In the genomic region with DNA sequence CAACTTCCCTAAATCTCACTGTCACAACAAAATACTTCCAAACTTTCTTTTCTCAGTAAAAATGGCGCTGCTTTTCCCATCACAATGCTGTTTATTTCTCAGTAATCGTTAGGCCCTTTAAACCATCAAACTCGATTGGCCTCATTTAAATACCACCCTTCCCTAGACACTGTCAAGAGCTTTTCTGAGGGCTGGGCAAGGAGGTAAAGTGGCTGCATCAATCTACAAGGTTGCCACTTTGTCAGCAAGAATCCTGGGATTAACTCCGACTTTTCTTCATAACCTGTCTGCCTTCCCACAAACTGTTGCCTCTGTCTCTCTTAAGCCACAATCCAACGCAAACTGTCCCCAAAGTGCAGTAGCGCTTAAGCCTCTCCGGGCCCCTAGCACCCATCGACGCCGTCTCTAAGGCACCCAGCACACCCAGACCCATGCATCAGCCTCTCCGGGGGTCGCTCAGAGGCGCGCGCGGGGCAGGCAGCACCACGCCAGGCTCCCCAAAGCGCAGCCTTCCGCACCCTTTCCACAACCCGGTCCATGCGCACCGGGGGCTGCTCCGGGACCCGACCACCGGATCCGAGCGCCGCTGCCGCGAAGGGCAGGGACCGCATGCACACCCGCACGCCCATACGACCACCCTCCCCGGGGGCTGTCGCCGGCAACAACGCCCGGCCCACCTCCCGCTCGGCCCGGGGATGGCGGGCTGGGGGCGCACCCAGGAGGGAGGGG, we compare ENCODE assay signal across 8 cellular contexts. TPM values are rescaled to one million over a fixed set of nuclear protein-coding genes. Genes with fewer than 3 reads are reported as not detected.
A peak's percentile ranks its signal among the peaks of the same experiment; 100 is the strongest.
DNase-seq lines count a peak whose midpoint lies in the region; ATAC-seq and TF ChIP-seq lines count a peak whose summit lies in the region.

No MANE protein-coding gene starts in this region.

- H3K27me3 Mint-ChIP-seq in CD4-positive, alpha-beta memory T cell = no peaks in the 10 kb centered on the region

- peaks cover 6% of the 10 kb centered on the region for H3K4me1 ChIP-seq in CD4-positive, alpha-beta memory T cell (ENCODE audit: insufficient read depth, low read length)
- H3K4me1 ChIP-seq in HAP-1 (peaks cover 20% of the 10 kb centered on the region), RWPE2 (ENCODE audit: insufficient read depth, poor library complexity, severe bottlenecking) (peaks cover 40% of the 10 kb centered on the region)

- in situ Hi-C loops in HAP-1 (cut with MboI; ENCODE audit: low sequenced_read_pairs) = no loop called here

- peak in 4 of 5 donors; percentile 6 to 10 (median 9) for DNase-seq in CD4-positive, alpha-beta memory T cell
- DNase-seq in HAP-1 (ENCODE audit: low spot score in 2 of 2) (peak; percentile 44 to 48), RWPE2 (ENCODE audit: low spot score) (no peak), cardiac fibroblast (ENCODE audit: low read depth in 2 of 2) (peak; percentile 14 to 41), kidney tubule cell (ENCODE audit: low spot score) (peak; percentile 29)
- peak; percentile 1 to 2 for DNase-seq in stimulated activated CD4-positive, alpha-beta T cell treated with anti-CD3 and anti-CD28 coated beads, Interleukin-4, amount 100 ng/mL, for 48 hours (ENCODE audit: low read depth in 2 of 2)

- H3K27ac Mint-ChIP-seq in CD4-positive, alpha-beta memory T cell = peak overlapping the region in 5 of 7 donors; percentile 15 to 82 (median 72)

- POLR2A ChIA-PET in CD4-positive, alpha-beta memory T cell (lab: Charles Lee; ENCODE audit: partially characterized antibody) = no interaction called here

- ATAC-seq in RWPE2 (ENCODE audit: low read depth) (peak; percentile 20), HG02840 (IDR thresholded peaks at IDR 0.05; ENCODE audit: low FRiP score, unreplicated experiment) (no peak), HG03439 (IDR thresholded peaks at IDR 0.05; ENCODE audit: unreplicated experiment) (no peak)

- no peaks in the 10 kb centered on the region for H3K36me3 Mint-ChIP-seq in CD4-positive, alpha-beta memory T cell

- H3K27me3 ChIP-seq in CD4-positive, alpha-beta memory T cell (ENCODE audit: insufficient read depth, low read length) = no peaks in the 10 kb centered on the region
- H3K27me3 ChIP-seq in HAP-1 (ENCODE audit: low read depth) (no peaks in the 10 kb centered on the region), RWPE2 (ENCODE audit: insufficient read depth, poor library complexity, severe bottlenecking) (no peaks in the 10 kb centered on the region)

- no peaks in the 10 kb centered on the region for H3K9me3 Mint-ChIP-seq in CD4-positive, alpha-beta memory T cell

- H3K4me1 Mint-ChIP-seq in CD4-positive, alpha-beta memory T cell = peaks cover 10 to 22% (median 14%) of the 10 kb centered on the region in 4 donors

- H3K36me3 ChIP-seq in CD4-positive, alpha-beta memory T cell (ENCODE audit: insufficient read depth, low read length) = no peaks in the 10 kb centered on the region
- no peaks in the 10 kb centered on the region; the same call in none of the 2 replicates for H3K36me3 ChIP-seq in HAP-1 (replicated peaks)
- H3K36me3 ChIP-seq in RWPE2 (ENCODE audit: low read depth) = no peaks in the 10 kb centered on the region

- no peaks in the 10 kb centered on the region for H3K9me3 ChIP-seq in CD4-positive, alpha-beta memory T cell (ENCODE audit: control insufficient read depth in 1 of 2, low read length in 2 of 2)
- H3K9me3 ChIP-seq in HAP-1 (peaks cover 3% of the 10 kb centered on the region; the same call in 1 of the 2 replicates), RWPE2 (ENCODE audit: severe bottlenecking) (no peaks in the 10 kb centered on the region)

- intact Hi-C loops in CD4-positive, alpha-beta memory T cell (cut with micrococcal nuclease) = loop anchor here (5.0 kb wide), 2 partner anchors 166 to 320 kb away; partner anchors contain the start of genes ID2 and KIDINS220

- peak overlapping the region in 1 of 2 donors; percentile 49 for H3K4me3 ChIP-seq in CD4-positive, alpha-beta memory T cell (ENCODE audit: low read length in 2 of 2)
- H3K4me3 ChIP-seq in HAP-1 (peak overlapping the region; percentile 61), RWPE2 (ENCODE audit: severe bottlenecking) (peak overlapping the region; percentile 96), cardiac fibroblast (replicated peaks in 1 of 2; ENCODE audit: low read depth in 2 of 2, low read length in 2 of 2) (peak overlapping the region; percentile 67 to 79)

- CTCF ChIA-PET in CD4-positive, alpha-beta memory T cell (lab: Charles Lee; ENCODE audit: partially characterized antibody) = no interaction called here

- no peak for TF ChIP-seq CTCF in RWPE2 (IDR thresholded peaks at IDR 0.05; ENCODE audit: poor library complexity, severe bottlenecking)
- no peak for TF ChIP-seq CTCF in cardiac fibroblast (IDR thresholded peaks at IDR 0.05; ENCODE audit: low read depth, low read length)

- H3K27ac ChIP-seq in CD4-positive, alpha-beta memory T cell (ENCODE audit: low read depth, low read length) = no peak overlapping the region
- H3K27ac ChIP-seq in RWPE2 (ENCODE audit: poor library complexity, severe bottlenecking) = peak overlapping the region; percentile 91

- H3K4me3 Mint-ChIP-seq in CD4-positive, alpha-beta memory T cell = peak overlapping the region; percentile 73 to 89 (median 84)

RNA-seq across cellular contexts. Expression of gene MBOAT2, which starts 0.7 kb away (rescaled TPM):
- total RNA-seq in CD4-positive, alpha-beta memory T cell = 1 to 10 TPM; 1.5 to 2.0 TPM
- polyA plus RNA-seq in CD4-positive, alpha-beta memory T cell = 1 to 10 TPM in 1 of 2 donors, under 1 TPM in 1; 0.20 to 1.9 TPM
